Comparison of ENCODE assay signal across 21 cellular contexts in the genomic region with DNA sequence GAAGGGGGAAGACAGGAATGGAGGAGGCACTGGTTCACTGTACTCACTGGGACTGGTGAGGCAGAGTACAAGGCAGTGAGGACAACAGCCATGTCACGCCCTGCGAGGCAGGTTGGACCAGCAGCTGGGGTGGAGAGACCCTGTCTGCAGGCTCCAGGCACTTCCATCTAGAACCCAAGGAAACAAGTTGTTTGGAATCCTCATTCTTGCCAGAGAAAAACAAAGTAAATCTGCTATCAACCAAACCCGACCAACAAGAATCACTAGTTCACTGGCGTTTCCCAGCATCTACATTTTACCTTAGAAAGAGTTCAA.
"Had no signal": no experiment of that assay in that cellular context is flagged by ENCODE, and none has a peak within 500 bp of the region (broad histone marks: within the 10 kb centered on the region; RNA-seq: fewer than 3 reads in every experiment).

No MANE protein-coding gene starts in this region.

- H3K4me3 ChIP-seq: SJSA1, SK-N-MC had no signal

- H3K4me2 ChIP-seq: KMS-11 had no signal

- H3K36me3 ChIP-seq: SJSA1 had no signal

- H3K4me1 ChIP-seq: SJSA1 had no signal

- H3K9ac ChIP-seq: KMS-11 had no signal

- H3K9me3 ChIP-seq: SJSA1 had no signal

- DNase-seq: Kasumi-1, MV-4-11, NCI-H1048, NCI-H1105, NCI-H1417 treated with DMSO at 0.1 percent for 48 hours, NCI-H146, NCI-H1694 treated with DMSO at 0.1 percent for 48 hours, NCI-H1930, NCI-H2081, NCI-H2107, NCI-H2227 treated with DMSO at 0.1 percent for 48 hours, NCI-H524 treated with DMSO at 0.1 percent for 48 hours, NCI-H69, NCI-H774, Right ventricle myocardium superior, RPMI8226, SIG-M5 had no signal

- H3K27me3 ChIP-seq: SJSA1 had no signal

- H3K27ac ChIP-seq: KMS-11, SJSA1, SK-N-MC had no signal

- FAIRE-seq: RCC 7860 had no signal
